Comparison of ENCODE assay signal across 14 cellular contexts in genomic region chr1:44103270-44104131, GRCh38. TPM values are rescaled to one million over a fixed set of nuclear protein-coding genes. Genes with fewer than 3 reads are reported as not detected.
DNase-seq lines count a peak whose midpoint lies in the region; FAIRE-seq and TF ChIP-seq lines count a peak whose summit lies in the region.
"Had no signal": no experiment of that assay in that cellular context is flagged by ENCODE, and none has a peak within 500 bp of the region (broad histone marks: within the 10 kb centered on the region; RNA-seq: fewer than 3 reads in every experiment).

No MANE protein-coding gene starts in this region.

- H3K4ac ChIP-seq in mesenchymal stem cell (ENCODE audit: low read depth in 1 of 2, low read length in 2 of 2): no peak overlapping the region

- peaks cover 0 to 14% of the 10 kb centered on the region in 2 experiments for H3K27me3 ChIP-seq in mesenchymal stem cell (ENCODE audit: control insufficient read depth in 1 of 2, insufficient read depth in 1 of 2, low read length in 2 of 2)
- H3K27me3 ChIP-seq: BLaER1 had no signal

- H3K4me2 ChIP-seq in mesenchymal stem cell (ENCODE audit: low read length, poor library complexity, severe bottlenecking): no peak overlapping the region
- H3K4me2 ChIP-seq: BLaER1 had no signal

- no peak overlapping the region for H3K9ac ChIP-seq in mesenchymal stem cell (ENCODE audit: low read length)
- H3K9ac ChIP-seq: BLaER1 had no signal

- H3K27ac ChIP-seq in 22Rv1: no peak overlapping the region
- H3K27ac ChIP-seq in mesenchymal stem cell (ENCODE audit: low read length, poor library complexity, severe bottlenecking): no peak overlapping the region
- H3K27ac ChIP-seq: BLaER1 had no signal

- FAIRE-seq in H54 (lab: Jason Lieb, UNC): no peak
- FAIRE-seq: TTC549 had no signal

- no peaks in the 10 kb centered on the region for H3K9me3 ChIP-seq in mesenchymal stem cell (ENCODE audit: control insufficient read depth, low read length)
- H3K9me3 ChIP-seq: BLaER1 had no signal

- TF ChIP-seq POLR2A in H54 (IDR thresholded peaks at IDR 0.05; ENCODE audit: low read depth, low read length): no peak

- DNase-seq in SK-N-DZ (ENCODE audit: low spot score): peak; percentile 10
- DNase-seq in islet precursor cell: peak; percentile 79
- no peak for DNase-seq in D341Med (ENCODE audit: low spot score)
- DNase-seq in H54 (ENCODE audit: insufficient read length, low spot score): no peak
- DNase-seq in AG08396 (ENCODE audit: low spot score): no peak
- DNase-seq in mesenchymal stem cell: no peak
- DNase-seq: activated T-cell treated with anti-CD3 and anti-CD28 coated beads, Interleukin-2, amount 50 U/mL, for 1 hour; NCI-H2081; stimulated activated naive CD4-positive, alpha-beta T cell had no signal

- no peak overlapping the region for H2BK120ac ChIP-seq in mesenchymal stem cell (ENCODE audit: low read depth, low read length)

- H3K23ac ChIP-seq in mesenchymal stem cell (ENCODE audit: low read length in 2 of 2): no peak overlapping the region

- no peak overlapping the region for H2BK12ac ChIP-seq in mesenchymal stem cell (ENCODE audit: low read length in 2 of 2)

- 81% methylated on average over 46 of the region's 46 CpGs for WGBS in mesenchymal stem cell

- TF ChIP-seq CTCF in 22Rv1 (IDR thresholded peaks at IDR 0.05) (peak; percentile 79), GM12875 (IDR thresholded peaks at IDR 0.05; ENCODE audit: borderline replicate concordance, insufficient read depth, low read depth, low read length) (peak; percentile 13; the same call in 1 of the 2 replicates)

- H3K14ac ChIP-seq in mesenchymal stem cell (ENCODE audit: low read length in 2 of 2): no peak overlapping the region

- H3K18ac ChIP-seq in mesenchymal stem cell (ENCODE audit: low read depth in 1 of 2, low read length in 2 of 2): no peak overlapping the region

- H2BK15ac ChIP-seq in mesenchymal stem cell (ENCODE audit: low read depth, poor library complexity, severe bottlenecking): no peak overlapping the region

- H3K4me1 ChIP-seq in mesenchymal stem cell (ENCODE audit: control insufficient read depth, insufficient read depth, low read depth, low read length): peaks cover 2% of the 10 kb centered on the region
- H3K4me1 ChIP-seq: BLaER1 had no signal

- no peaks in the 10 kb centered on the region for H3K79me1 ChIP-seq in mesenchymal stem cell (replicated peaks; ENCODE audit: low read length, poor library complexity, severe bottlenecking)

- no peak overlapping the region for H4K8ac ChIP-seq in mesenchymal stem cell (ENCODE audit: low read length)

- H3K36me3 ChIP-seq in mesenchymal stem cell (ENCODE audit: control insufficient read depth in 1 of 2, insufficient read depth in 2 of 2, low read depth in 1 of 2, low read length in 2 of 2): peaks cover 0 to 4% of the 10 kb centered on the region in 2 experiments
- H3K36me3 ChIP-seq: BLaER1 had no signal

- no peak overlapping the region for H2AK5ac ChIP-seq in mesenchymal stem cell (ENCODE audit: low read length, severe bottlenecking)

- H4K91ac ChIP-seq in mesenchymal stem cell (ENCODE audit: low read length): no peak overlapping the region

- H3K4me3 ChIP-seq in GM12875 (ENCODE audit: low read depth, low read length) (no peak overlapping the region), mesenchymal stem cell (ENCODE audit: insufficient read depth in 1 of 2, low read depth in 1 of 2, low read length in 2 of 2) (no peak overlapping the region)
- H3K4me3 ChIP-seq: BLaER1 had no signal

- no peak overlapping the region for H2AFZ ChIP-seq in mesenchymal stem cell (ENCODE audit: low read depth, low read length)

- H2BK5ac ChIP-seq in mesenchymal stem cell (ENCODE audit: low read depth, low read length, poor library complexity, severe bottlenecking): no peak overlapping the region

RNA-seq across cellular contexts. Expression of gene KLF17, which starts 15.1 kb away (rescaled TPM):
- not detected in 2 replicates for polyA plus RNA-seq in SK-N-DZ (2014; cell fraction: cytosol; rRNA removed)
- polyA plus RNA-seq in SK-N-DZ (2014; cell fraction: nucleus; rRNA removed): not detected in 2 replicates
- not detected for polyA plus RNA-seq in mesenchymal stem cell (2013, experiment 1 of 2)
- not detected for polyA plus RNA-seq in mesenchymal stem cell (2013, experiment 2 of 2)

RNA-seq across cellular contexts. Expression of gene KLF18, which starts 37.9 kb away (rescaled TPM):
- polyA plus RNA-seq in SK-N-DZ (2014; cell fraction: cytosol; rRNA removed): not detected in 2 replicates
- not detected in 2 replicates for polyA plus RNA-seq in SK-N-DZ (2014; cell fraction: nucleus; rRNA removed)
- not detected for polyA plus RNA-seq in mesenchymal stem cell (2013, experiment 1 of 2)
- not detected for polyA plus RNA-seq in mesenchymal stem cell (2013, experiment 2 of 2)
- polyA plus RNA-seq: esophagus had no signal

Comparison
In these comparisons a context has a peak if more than half of its experiments do, and no peak if none do; other contexts are left out.
1. DNase-seq: peak in SK-N-DZ (single experiment) and islet precursor cell (single experiment); none in D341Med (single experiment), H54 (single experiment), AG08396 (single experiment) and mesenchymal stem cell (single experiment).